ENCODE assay signal across 17 cellular contexts in genomic region chr10:112904000-112904399, GRCh38. TPM values are rescaled to one million over a fixed set of nuclear protein-coding genes. Genes with fewer than 3 reads are reported as not detected.
DNase-seq lines count a peak whose midpoint lies in the region; ATAC-seq, FAIRE-seq and TF ChIP-seq lines count a peak whose summit lies in the region.
"Had no signal": no experiment of that assay in that cellular context is flagged by ENCODE, and none has a peak within 500 bp of the region (broad histone marks: within the 10 kb centered on the region; RNA-seq: fewer than 3 reads in every experiment).

No MANE protein-coding gene starts in this region.

- peak; percentile 97 for FAIRE-seq in A549 (lab: Jason Lieb, UNC)

- DNase-seq in A549 (ENCODE audit: low read depth in 1 of 2, low spot score in 1 of 2), result peak; percentile 85 to 94
- DNase-seq in HK-2 (ENCODE audit: unreplicated experiment), result peak; percentile 14
- peak; percentile 66 for DNase-seq in amniotic epithelial cell (ENCODE audit: low read depth)
- peak; percentile 37 to 48 for DNase-seq in foreskin fibroblast
- no peak for DNase-seq in occipital lobe (lab: John Stamatoyannopoulos, UW)
- no peak for DNase-seq in SJCRH30
- DNase-seq in KBM-7, result no peak
- DNase-seq: activated CD8-positive, alpha-beta T cell treated with anti-CD3 and anti-CD28 coated beads, Interleukin-2, amount 10 ng/mL, durations not matched to agents 7 days and 5 days; amniotic stem cell; cortex of kidney; GDM1; Karpas-422; naive B cell; NCI-H187; NCI-H510A treated with DMSO at 0.1 percent for 48 hours had no signal

- H3K36me3 ChIP-seq in SJCRH30, result no peaks in the 10 kb centered on the region
- H3K36me3 ChIP-seq: prostate gland had no signal

- H3K4me1 ChIP-seq in A549 (peaks cover 46% of the 10 kb centered on the region), SJCRH30 (peaks cover 5% of the 10 kb centered on the region; the same call in 1 of the 2 replicates)
- H3K4me1 ChIP-seq: prostate gland had no signal

- in situ Hi-C loops in KBM-7 (cut with MboI; ENCODE audit: low pct_unique_long_range_greater_than_20kb, low sequenced_read_pairs), result no loop called here

- peak; percentile 62 to 80; a peak in 3 of 5 replicates for TF ChIP-seq EP300 in A549 (IDR thresholded peaks at IDR 0.05)

- WGBS in A549 (ENCODE audit: missing lambda C conversion rate), result 4% methylated on average over 2 of the region's 2 CpGs

- CTCF ChIA-PET in A549 (lab: Yijun Ruan, JAX), result interaction anchor here (1.4 kb wide), 1 partner anchor 92 kb away, joined by 4 read pairs; no protein-coding TSS in a partner anchor

- H3K4me2 ChIP-seq in A549, result peak overlapping the region; percentile 56

- H3K9me3 ChIP-seq in A549 (peaks cover 4% of the 10 kb centered on the region), SJCRH30 (replicated peaks) (no peaks in the 10 kb centered on the region)
- H3K9me3 ChIP-seq: prostate gland had no signal

- POLR2A ChIA-PET in A549 (lab: Yijun Ruan, JAX), result interaction anchor here (0.5 to 1.1 kb wide), 3 partner anchors 10 to 344 kb away, joined by 3 read pairs; no protein-coding TSS in a partner anchor

- no peaks in the 10 kb centered on the region for H3K27me3 ChIP-seq in SJCRH30

- peak; percentile 35 to 52 for TF ChIP-seq RAD21 in A549 (conservative IDR thresholded peaks at IDR 0.05 in 1 of 2, IDR thresholded peaks at IDR 0.05 in 1 of 2)

- H3K4me3 ChIP-seq in A549 (no peak overlapping the region), foreskin fibroblast (ENCODE audit: low read depth in 1 of 2, low read length in 2 of 2) (no peak overlapping the region), SJCRH30 (no peak overlapping the region)
- H3K4me3 ChIP-seq: prostate gland had no signal

- ATAC-seq in A549, result peak; percentile 80 to 85
- ATAC-seq in HG03565 (IDR thresholded peaks at IDR 0.05; ENCODE audit: unreplicated experiment), result no peak
- ATAC-seq: activated CD8-positive, alpha-beta T cell treated with anti-CD3 and anti-CD28 coated beads, Interleukin-2, amount 10 ng/mL, durations not matched to agents 7 days and 5 days had no signal

- TF ChIP-seq CTCF in A549 (IDR thresholded peaks at IDR 0.05) (no peak), foreskin fibroblast (IDR thresholded peaks at IDR 0.05; ENCODE audit: low read depth, low read length) (no peak)

- H3K27ac ChIP-seq in A549, result peak overlapping the region; percentile 81 to 90
- no peak overlapping the region for H3K27ac ChIP-seq in SJCRH30
- H3K27ac ChIP-seq: prostate gland had no signal

- no peak for TF ChIP-seq POLR2A in A549 (IDR thresholded peaks at IDR 0.05; ENCODE audit: low read length)

TF ChIP-seq in A549, 52 proteins besides CTCF, POLR2A, EP300 and RAD21 (continues in another document):
- TF ChIP-seq HES2 (IDR thresholded peaks at IDR 0.05) (peak; percentile 63), CBX2 (IDR thresholded peaks at IDR 0.05; ENCODE audit: borderline replicate concordance, low read depth) (no peak), JUNB (IDR thresholded peaks at IDR 0.05) (peak; percentile 88), BHLHE40 (IDR thresholded peaks at IDR 0.05; ENCODE audit: low read depth, low read length) (no peak), CEBPB (IDR thresholded peaks at IDR 0.05) (peak; percentile 64 to 83; a peak in 3 of 4 replicates), RFX5 (IDR thresholded peaks at IDR 0.05) (peak; percentile 82), NR3C1 (IDR thresholded peaks at IDR 0.05) (no peak), ZC3H11A (IDR thresholded peaks at IDR 0.05) (no peak), REST (IDR thresholded peaks at IDR 0.05) (no peak), MAFK (IDR thresholded peaks at IDR 0.05; ENCODE audit: partially characterized antibody) (peak; percentile 95), JUN (IDR thresholded peaks at IDR 0.05) (peak; percentile 66 to 74; a peak in 4 of 5 replicates), FOSL2 (IDR thresholded peaks at IDR 0.05) (peak; percentile 71; the same call in 1 of the 2 replicates), FOSL2 (CRISPR knock-in tag; IDR thresholded peaks at IDR 0.05) (peak; percentile 91), SMC3 (IDR thresholded peaks at IDR 0.05) (peak; percentile 39), EHF (CRISPR knock-in tag; IDR thresholded peaks at IDR 0.05) (no peak), PBX3 (IDR thresholded peaks at IDR 0.05) (peak; percentile 52; the same call in 1 of the 2 replicates), E2F6 (IDR thresholded peaks at IDR 0.05; ENCODE audit: borderline replicate concordance, low read depth) (no peak), USF2 (IDR thresholded peaks at IDR 0.05) (no peak), MYC (IDR thresholded peaks at IDR 0.05; ENCODE audit: borderline replicate concordance, low read length) (no peak), BCL3 (IDR thresholded peaks at IDR 0.05) (peak; percentile 57; the same call in 2 of the 3 replicates), MAX (IDR thresholded peaks at IDR 0.05) (peak; percentile 56), TP53 (CRISPR knock-in tag; IDR thresholded peaks at IDR 0.05) (no peak)

RNA-seq across cellular contexts. Expression of gene TCF7L2, which starts 46.0 kb away (rescaled TPM):
- polyA plus RNA-seq in A549 (2011; rRNA removed) (11.3 and 15.8 TPM in 2 replicates), A549 (2017; fragmentation: RNase III; extraction: RNeasy Plus Mini Kit Qiagen cat#74134 plus additional on column Dnase treatment) (14.4 to 16.5 TPM (median 14.5 TPM) in 3 replicates)
- 25.6 and 26.7 TPM in 2 replicates for polyA plus RNA-seq in A549 (2012; cell fraction: cytosol; rRNA removed)
- polyA plus RNA-seq in A549 (2012; cell fraction: nucleus; rRNA removed), result 54.2 and 56.7 TPM in 2 replicates
- 30.2 and 36.0 TPM in 2 replicates for polyA minus RNA-seq in A549 (2011; rRNA and poly(A)+ RNA removed)
- total RNA-seq in occipital lobe, result 1.9 TPM
- 19.4 and 22.1 TPM in 2 replicates for total RNA-seq in SJCRH30 (2014; rRNA removed; shearing (Covaris generic))

Comparison
In these comparisons a context has a peak if more than half of its experiments do, and no peak if none do; other contexts are left out.
1. DNase-seq: peak in A549 (2 of 2), HK-2 (single experiment), amniotic epithelial cell (single experiment) and foreskin fibroblast (2 of 2); none in occipital lobe (single experiment), SJCRH30 (0 of 2) and KBM-7 (single experiment).